In genomic region chr1:179883040-179883501, GRCh38 we compare ENCODE assay signal across 8 cellular contexts. TPM values are rescaled to one million over a fixed set of nuclear protein-coding genes. Genes with fewer than 3 reads are reported as not detected.
A peak's percentile ranks its signal among the peaks of the same experiment; 100 is the strongest.
DNase-seq lines count a peak whose midpoint lies in the region; ATAC-seq and TF ChIP-seq lines count a peak whose summit lies in the region.

No MANE protein-coding gene starts in this region.

- peak overlapping the region; percentile 81 to 88 for H3K4me3 ChIP-seq in testis

- no peaks in the 10 kb centered on the region for H3K9me3 ChIP-seq in testis

- 1 to 2% methylated on average over 11 to 23 of the region's 23 CpGs for WGBS in testis, 2 donors

- no peaks in the 10 kb centered on the region for H3K36me3 Mint-ChIP-seq in IgD-negative memory B cell

- peak overlapping the region; percentile 69 for H3K27ac ChIP-seq in angular gyrus (ENCODE audit: low read depth, low read length)
- H3K27ac ChIP-seq in layer of hippocampus (ENCODE audit: low read depth, low read length) = peak overlapping the region; percentile 100
- H3K27ac ChIP-seq in testis = peak overlapping the region; percentile 95 to 98

- TF ChIP-seq POLR2A in testis (IDR thresholded peaks at IDR 0.05) = no peak

- peaks cover 7% of the 10 kb centered on the region for H3K4me1 ChIP-seq in testis

- peak; percentile 42 to 54 for DNase-seq in AML-193 (lab: John Stamatoyannopoulos, UW)
- DNase-seq in testis = no peak
- no peak for DNase-seq in NCI-H1048 (lab: John Stamatoyannopoulos, UW)
- DNase-seq in HCEC 1CT = no peak

- H3K4me1 Mint-ChIP-seq in IgD-negative memory B cell = peaks cover 37 to 44% (median 44%) of the 10 kb centered on the region in 3 donors

- no peak for TF ChIP-seq CTCF in testis (IDR thresholded peaks at IDR 0.05)

- H3K27me3 ChIP-seq in layer of hippocampus (ENCODE audit: control insufficient read depth, insufficient read depth, low read length) (no peaks in the 10 kb centered on the region), testis (no peaks in the 10 kb centered on the region)

- ATAC-seq in GM19043 (IDR thresholded peaks at IDR 0.05; ENCODE audit: low read depth, unreplicated experiment) = peak; percentile 5

- H3K4me3 Mint-ChIP-seq in IgD-negative memory B cell = peak overlapping the region; percentile 90 to 100 (median 98)

- peak overlapping the region; percentile 97 to 100 (median 99) for H3K27ac Mint-ChIP-seq in IgD-negative memory B cell

- intact Hi-C loops in testis (cut with DNase I; ENCODE audit: low total_unique reads) = loop anchor here (10.0 kb wide), 1 partner anchor 72 kb away; the partner anchor contains the start of gene CEP350

- no peaks in the 10 kb centered on the region for H3K36me3 ChIP-seq in testis (ENCODE audit: low read depth, missing control alignments)

- no peaks in the 10 kb centered on the region for H3K27me3 Mint-ChIP-seq in IgD-negative memory B cell

- H3K9me3 Mint-ChIP-seq in IgD-negative memory B cell = no peaks in the 10 kb centered on the region

RNA-seq across cellular contexts. Expression of gene TOR1AIP1, which starts 1.0 kb away (rescaled TPM):
- polyA plus RNA-seq in IgD-negative memory B cell (58.3 TPM), testis (ENCODE audit: insufficient read depth, low read depth, low replicate concordance) (72.3 TPM)
- 10 to 100 TPM; 62.7 to 63.7 TPM for total RNA-seq in testis

RNA-seq across cellular contexts. Expression of gene TOR1AIP2, which starts 5.5 kb away (rescaled TPM):
- polyA plus RNA-seq in IgD-negative memory B cell (10.8 TPM), testis (ENCODE audit: insufficient read depth, low read depth, low replicate concordance) (25.9 TPM)
- total RNA-seq in testis = 10 to 100 TPM; 71.5 to 90.4 TPM

Comparison
In these comparisons a context has a peak if more than half of its experiments do, and no peak if none do; other contexts are left out.
1. DNase-seq: peak in AML-193 (2 of 2); none in testis (single experiment), NCI-H1048 (single experiment) and HCEC 1CT (single experiment).
2. Peak in every context shown above with its lines, with median percentiles within 50 percentile points of each other: H3K27ac ChIP-seq.